ENCODE assay signal across 24 cellular contexts in genomic region chr2:67159929-67160328, GRCh38.
DNase-seq lines count a peak whose midpoint lies in the region; ATAC-seq, FAIRE-seq and TF ChIP-seq lines count a peak whose summit lies in the region.
"Had no signal": no experiment of that assay in that cellular context is flagged by ENCODE, and none has a peak within 500 bp of the region (broad histone marks: within the 10 kb centered on the region; RNA-seq: fewer than 3 reads in every experiment).

No MANE protein-coding gene starts in this region.

- H3K4me3 ChIP-seq in endothelial cell of umbilical vein (replicated peaks in 1 of 3; ENCODE audit: insufficient read depth in 1 of 3, low read depth in 1 of 3, low read length in 3 of 3) (no peak overlapping the region), rectal smooth muscle tissue (ENCODE audit: low read length) (no peak overlapping the region)
- H3K4me3 ChIP-seq: BLaER1 treated with 17β-estradiol and CSF1 and Interleukin-3, amounts not matched to agents 10 nM and 100 nM; gastroesophageal sphincter; mucosa of descending colon; suprapubic skin had no signal

- no peak for TF ChIP-seq POLR2A in endothelial cell of umbilical vein (IDR thresholded peaks at IDR 0.05; ENCODE audit: low read depth, low read length)

- CTCF ChIA-PET in endothelial cell of umbilical vein (lab: Charles Lee), result interaction anchor here (0.7 to 1.4 kb wide), 4 partner anchors 20 to 731 kb away, joined by 3 to 5 read pairs (median 3); no protein-coding TSS in a partner anchor

- peaks cover 0 to 12% (median 2%) of the 10 kb centered on the region in 9 donors for H3K9me3 Mint-ChIP-seq in naive thymus-derived CD8-positive, alpha-beta T cell
- H3K9me3 Mint-ChIP-seq: T-helper 1 cell treated with Interleukin-12 subunit alpha and Interleukin-12 subunit beta and Interleukin-4 antibody, amounts not matched to agents 30 μg/mL and 1 μg/mL, for 36 hours had no signal

- H3K36me3 Mint-ChIP-seq in naive thymus-derived CD8-positive, alpha-beta T cell, result no peaks in the 10 kb centered on the region
- H3K36me3 Mint-ChIP-seq: activated naive CD4-positive, alpha-beta T cell treated with anti-CD3 and anti-CD28 coated beads, Interleukin-2, amount 50 U/mL, for 72 hours; immature natural killer cell had no signal

- dilution Hi-C loops in endothelial cell of umbilical vein (cut with MboI; ENCODE audit: extremely low pct_ligation_motif_present, low sequenced_read_pairs), result no loop called here

- DNase-seq in endothelial cell of umbilical vein (ENCODE audit: low read depth, low spot score) (peak; percentile 93), HuH-7 (ENCODE audit: low spot score) (no peak), cerebellar nuclear complex (lab: John Stamatoyannopoulos, UW) (no peak)
- no peak for DNase-seq in naive thymus-derived CD8-positive, alpha-beta T cell
- DNase-seq: DMS79; effector memory CD4-positive, alpha-beta T cell; immature natural killer cell; Karpas-422; mucosa of descending colon; NCI-H1694 treated with DMSO at 0.1 percent for 48 hours; NCI-H526 treated with DMSO at 0.1 percent for 48 hours; RPMI8226 had no signal

- H3K4me1 ChIP-seq in endothelial cell of umbilical vein (ENCODE audit: control insufficient read depth, extremely low read depth, insufficient read depth, low read length) (peaks cover 10% of the 10 kb centered on the region), rectal smooth muscle tissue (ENCODE audit: control insufficient read depth, insufficient read depth, low read length) (peaks cover 13% of the 10 kb centered on the region)
- H3K4me1 ChIP-seq: suprapubic skin had no signal

- H3K9me1 ChIP-seq in endothelial cell of umbilical vein (replicated peaks; ENCODE audit: control insufficient read depth, extremely low read depth, insufficient read depth, low read length), result no peaks in the 10 kb centered on the region

- no peaks in the 10 kb centered on the region for H3K4me1 Mint-ChIP-seq in naive thymus-derived CD8-positive, alpha-beta T cell
- H3K4me1 Mint-ChIP-seq: immature natural killer cell had no signal

- peak overlapping the region; percentile 37 for H3K4me2 ChIP-seq in endothelial cell of umbilical vein (ENCODE audit: insufficient read depth, low read length)

- H3K79me2 ChIP-seq in endothelial cell of umbilical vein (ENCODE audit: control insufficient read depth, insufficient read depth, low read length), result no peaks in the 10 kb centered on the region

- no TSS peak for BruUV-seq in endothelial cell of umbilical vein (replicated peaks; lab: Mats Ljungman, UMichigan)

- no peaks in the 10 kb centered on the region for H3K9me3 ChIP-seq in endothelial cell of umbilical vein (replicated peaks; ENCODE audit: control insufficient read depth, insufficient read depth, low read length)
- H3K9me3 ChIP-seq: BLaER1 treated with 17β-estradiol and CSF1 and Interleukin-3, amounts not matched to agents 10 nM and 100 nM; gastroesophageal sphincter; mucosa of descending colon; suprapubic skin had no signal

- no peaks in the 10 kb centered on the region for H3K27me3 ChIP-seq in endothelial cell of umbilical vein (ENCODE audit: control insufficient read depth in 2 of 2, insufficient read depth in 2 of 2, low read length in 2 of 2)
- H3K27me3 ChIP-seq in rectal smooth muscle tissue (ENCODE audit: control insufficient read depth, insufficient read depth, low read length), result no peaks in the 10 kb centered on the region
- H3K27me3 ChIP-seq: BLaER1 treated with 17β-estradiol and CSF1 and Interleukin-3, amounts not matched to agents 10 nM and 100 nM; gastroesophageal sphincter; suprapubic skin had no signal

- no peak for TF ChIP-seq CTCF in endothelial cell of umbilical vein (IDR thresholded peaks at IDR 0.05; ENCODE audit: extremely low read depth in 1 of 2, insufficient read depth in 1 of 2, low read depth in 1 of 2, low read length in 2 of 2)

- H2AFZ ChIP-seq in endothelial cell of umbilical vein (ENCODE audit: low read depth, low read length), result peak overlapping the region; percentile 19

- POLR2A ChIA-PET in endothelial cell of umbilical vein (lab: Charles Lee), result no interaction called here
- POLR2A ChIA-PET in naive thymus-derived CD8-positive, alpha-beta T cell (lab: Charles Lee), result no interaction called here

- peak overlapping the region; percentile 47 for H3K27ac ChIP-seq in endothelial cell of umbilical vein (ENCODE audit: insufficient read depth, low read depth, low read length)
- H3K27ac ChIP-seq in rectal smooth muscle tissue (ENCODE audit: low read depth, low read length), result peak overlapping the region; percentile 85
- H3K27ac ChIP-seq: BLaER1 treated with 17β-estradiol and CSF1 and Interleukin-3, amounts not matched to agents 10 nM and 100 nM; HL-60; suprapubic skin had no signal

- H4K20me1 ChIP-seq in endothelial cell of umbilical vein (replicated peaks; ENCODE audit: control insufficient read depth, extremely low read depth, insufficient read depth, low read length), result no peaks in the 10 kb centered on the region
- H4K20me1 ChIP-seq: BLaER1 treated with 17β-estradiol and CSF1 and Interleukin-3, amounts not matched to agents 10 nM and 100 nM had no signal

- no peak overlapping the region for H3K27ac Mint-ChIP-seq in naive thymus-derived CD8-positive, alpha-beta T cell
- H3K27ac Mint-ChIP-seq: activated naive CD4-positive, alpha-beta T cell treated with anti-CD3 and anti-CD28 coated beads, Interleukin-2, amount 50 U/mL, for 72 hours; immature natural killer cell; T-helper 1 cell treated with Interleukin-12 subunit alpha and Interleukin-12 subunit beta and Interleukin-4 antibody, amounts not matched to agents 30 μg/mL and 1 μg/mL, for 36 hours had no signal

- peak; percentile 91 for FAIRE-seq in endothelial cell of umbilical vein (lab: Jason Lieb, UNC)
- FAIRE-seq: bronchial epithelial cell had no signal

- H3K27me3 Mint-ChIP-seq in naive thymus-derived CD8-positive, alpha-beta T cell, result no peaks in the 10 kb centered on the region

- intact Hi-C loops in endothelial cell of umbilical vein (cut with micrococcal nuclease), result loop anchor here (1.0 to 2.0 kb wide), 2 partner anchors 27 to 235 kb away; no protein-coding TSS in a partner anchor

- H3K36me3 ChIP-seq in endothelial cell of umbilical vein (ENCODE audit: control insufficient read depth in 2 of 2, extremely low read depth in 1 of 2, insufficient read depth in 2 of 2, low read length in 2 of 2), result no peaks in the 10 kb centered on the region
- H3K36me3 ChIP-seq in rectal smooth muscle tissue (ENCODE audit: control insufficient read depth, insufficient read depth, low read length), result no peaks in the 10 kb centered on the region
- H3K36me3 ChIP-seq: BLaER1 treated with 17β-estradiol and CSF1 and Interleukin-3, amounts not matched to agents 10 nM and 100 nM; gastroesophageal sphincter; suprapubic skin had no signal

- peak; percentile 81 for ATAC-seq in GM18867 (IDR thresholded peaks at IDR 0.05; ENCODE audit: unreplicated experiment)
- peak; percentile 44 for ATAC-seq in HG03354 (IDR thresholded peaks at IDR 0.05; ENCODE audit: poor library complexity, severe bottlenecking, unreplicated experiment)
- no peak for ATAC-seq in HG02973 (IDR thresholded peaks at IDR 0.05; ENCODE audit: unreplicated experiment)
- ATAC-seq in naive thymus-derived CD8-positive, alpha-beta T cell, result no peak
- ATAC-seq: activated CD4-positive, CD25-positive, alpha-beta regulatory T cell treated with anti-CD3 and anti-CD28 coated beads, Interleukin-2, amount 50 U/mL, for 24 hours; activated naive CD4-positive, alpha-beta T cell treated with anti-CD3 and anti-CD28 coated beads, Interleukin-2, amount 50 U/mL, for 72 hours; gastroesophageal sphincter; mucosa of descending colon had no signal

- H3K9ac ChIP-seq in endothelial cell of umbilical vein (replicated peaks; ENCODE audit: extremely low read depth, insufficient read depth, low read length) (no peak overlapping the region), rectal smooth muscle tissue (ENCODE audit: low read length) (no peak overlapping the region)
- H3K9ac ChIP-seq: BLaER1 treated with 17β-estradiol and CSF1 and Interleukin-3, amounts not matched to agents 10 nM and 100 nM had no signal

- no peak overlapping the region for H3K4me3 Mint-ChIP-seq in naive thymus-derived CD8-positive, alpha-beta T cell
- H3K4me3 Mint-ChIP-seq: immature natural killer cell; T-helper 1 cell treated with Interleukin-12 subunit alpha and Interleukin-12 subunit beta and Interleukin-4 antibody, amounts not matched to agents 30 μg/mL and 1 μg/mL, for 36 hours had no signal

TF ChIP-seq in endothelial cell of umbilical vein, 7 proteins besides CTCF, POLR2A, EP300 and RAD21:
- TF ChIP-seq POLR2AphosphoS5 (IDR thresholded peaks at IDR 0.05; ENCODE audit: insufficient read depth, low read depth, low read length), result peak; percentile 17
- no peak for TF ChIP-seq MYC (IDR thresholded peaks at IDR 0.05; ENCODE audit: low read depth, low read length)
- peak; percentile 46 for TF ChIP-seq JUN (IDR thresholded peaks at IDR 0.05; ENCODE audit: borderline replicate concordance, insufficient read depth, insufficient read length, low read depth)
- peak; percentile 69 for TF ChIP-seq FOS (IDR thresholded peaks at IDR 0.05; ENCODE audit: borderline replicate concordance, insufficient read depth, low read length)

Comparison
In these comparisons a context has a peak if more than half of its experiments do, and no peak if none do; other contexts are left out.
1. ATAC-seq: peak in GM18867 (single experiment) and HG03354 (single experiment); none in HG02973 (single experiment) and naive thymus-derived CD8-positive, alpha-beta T cell (0 of 2).